Comparison of ENCODE assay signal across 19 cellular contexts in the genomic region with DNA sequence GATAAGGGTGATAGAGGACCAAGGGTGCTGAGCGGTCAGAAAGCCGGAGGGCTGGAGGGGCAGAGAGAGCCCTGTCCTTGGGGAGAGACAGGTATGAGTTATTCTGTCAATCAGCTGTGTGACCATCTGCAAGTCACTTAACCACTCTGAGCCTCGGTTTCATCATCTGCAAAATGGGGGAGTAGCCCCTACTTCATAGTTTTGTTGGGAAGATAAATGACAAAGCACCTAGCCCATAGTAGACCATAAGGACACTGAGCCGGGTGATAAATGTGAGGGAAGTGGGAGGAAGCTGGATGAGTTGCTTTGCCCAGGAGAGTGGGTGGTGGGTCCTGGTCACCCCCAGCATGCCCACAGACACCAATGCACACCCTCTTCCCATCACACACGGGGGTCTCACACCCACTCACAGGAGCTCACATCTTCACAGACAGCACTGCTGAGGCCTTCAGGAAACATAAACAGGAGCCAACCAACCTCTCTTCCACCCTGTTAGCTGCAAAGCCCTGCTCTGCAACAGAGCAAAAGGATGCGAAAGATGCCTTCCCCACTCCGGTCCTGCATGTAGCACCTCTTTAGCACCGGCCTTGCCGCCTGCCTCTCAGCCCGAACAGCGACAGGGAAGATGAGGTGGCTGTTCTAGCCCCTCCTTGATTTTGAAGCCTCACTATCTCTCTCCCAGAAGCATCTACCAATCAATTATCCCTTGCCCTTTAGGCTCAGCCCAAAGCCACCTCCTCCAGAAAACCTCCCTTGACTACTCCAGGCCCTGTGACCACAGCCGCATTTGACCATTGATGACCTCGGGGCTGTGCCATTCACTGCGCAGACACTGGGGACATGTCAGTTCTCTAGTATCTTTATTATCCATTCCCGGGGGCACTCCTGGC. TPM values are rescaled to one million over a fixed set of nuclear protein-coding genes. Genes with fewer than 3 reads are reported as not detected.
A peak's percentile ranks its signal among the peaks of the same experiment; 100 is the strongest.
DNase-seq lines count a peak whose midpoint lies in the region; ATAC-seq and TF ChIP-seq lines count a peak whose summit lies in the region.
"Had no signal": no experiment of that assay in that cellular context is flagged by ENCODE, and none has a peak within 500 bp of the region (broad histone marks: within the 10 kb centered on the region; RNA-seq: fewer than 3 reads in every experiment).

No MANE protein-coding gene starts in this region.

- peaks cover 18% of the 10 kb centered on the region for H3K4me1 ChIP-seq in PC-9 (replicated peaks; ENCODE audit: insufficient read depth)
- peaks cover 7% of the 10 kb centered on the region for H3K4me1 ChIP-seq in colonic mucosa
- H3K4me1 ChIP-seq in prostate gland (replicated peaks), result peaks cover 30% of the 10 kb centered on the region
- no peaks in the 10 kb centered on the region for H3K4me1 ChIP-seq in trophoblast cell (ENCODE audit: control insufficient read depth in 1 of 2, insufficient read depth in 2 of 2, low read length in 2 of 2)
- H3K4me1 ChIP-seq: HAP-1, SJSA1 had no signal

- no peak overlapping the region for H2AK5ac ChIP-seq in trophoblast cell (ENCODE audit: low read length)

- no peak overlapping the region for H2BK12ac ChIP-seq in trophoblast cell (ENCODE audit: low read length)

- H3F3A ChIP-seq in PC-9 (ENCODE audit: insufficient read depth, low read depth), result peaks cover 15% of the 10 kb centered on the region; the same call in 1 of the 2 replicates

- H4K91ac ChIP-seq in trophoblast cell (ENCODE audit: low read depth, low read length), result no peak overlapping the region

- H3K9me3 ChIP-seq in PC-9 (ENCODE audit: insufficient read depth, low read depth), result no peaks in the 10 kb centered on the region
- no peaks in the 10 kb centered on the region for H3K9me3 ChIP-seq in colonic mucosa
- no peaks in the 10 kb centered on the region for H3K9me3 ChIP-seq in prostate gland
- H3K9me3 ChIP-seq in trophoblast cell (ENCODE audit: insufficient read depth, low read depth, low read length), result no peaks in the 10 kb centered on the region
- H3K9me3 ChIP-seq: HAP-1, SJSA1 had no signal

- H4K12ac ChIP-seq in trophoblast cell (ENCODE audit: low read depth, low read length), result no peak overlapping the region

- H2BK5ac ChIP-seq in trophoblast cell (ENCODE audit: low read depth, low read length, poor library complexity), result no peak overlapping the region

- no peak for TF ChIP-seq POLR2A in prostate gland (IDR thresholded peaks at IDR 0.05)

- CTCF ChIA-PET in PC-9 (lab: Charles Lee), result interaction anchor here (1.5 kb wide), 1 partner anchor 23 kb away, joined by 3 read pairs; no protein-coding TSS in a partner anchor

- peak; percentile 36 for DNase-seq in ELF-1 (ENCODE audit: low read depth, low spot score)
- no peak for DNase-seq in PC-9
- DNase-seq in colonic mucosa, result no peak
- no peak for DNase-seq in prostate gland (ENCODE audit: low spot score)
- DNase-seq in left lobe of liver (ENCODE audit: low spot score), result no peak
- no peak for DNase-seq in mesenteric fat pad (ENCODE audit: low spot score)
- no peak for DNase-seq in trophoblast cell
- DNase-seq: ACHN; CD4-positive, alpha-beta T cell; NCI-H1105 treated with DMSO at 0.1 percent for 48 hours; NCI-H1694 treated with DMSO at 0.1 percent for 48 hours; NCI-H2107; NCI-H526; NK-92 treated with Interleukin-12 subunit alpha and Interleukin-12 subunit beta, amount 100 ng/mL, for 24 hours had no signal

- H3K4me3 ChIP-seq in PC-9 (no peak overlapping the region), colonic mucosa (no peak overlapping the region), prostate gland (no peak overlapping the region), trophoblast cell (ENCODE audit: low read depth, low read length) (no peak overlapping the region)
- H3K4me3 ChIP-seq: HAP-1, SJSA1 had no signal

- H2BK120ac ChIP-seq in trophoblast cell (ENCODE audit: insufficient read depth, low read length, poor library complexity), result no peak overlapping the region

- no peak for ATAC-seq in left lobe of liver

- no peak overlapping the region for H3K14ac ChIP-seq in trophoblast cell (ENCODE audit: low read length)

- no peaks in the 10 kb centered on the region for H3K79me1 ChIP-seq in trophoblast cell (ENCODE audit: low read length)

- POLR2A ChIA-PET in PC-9 (lab: Charles Lee; ENCODE audit: unreplicated experiment), result no interaction called here

- H3K18ac ChIP-seq in trophoblast cell (ENCODE audit: low read length), result no peak overlapping the region

- H3K36me3 ChIP-seq in PC-9 (ENCODE audit: low read depth) (no peaks in the 10 kb centered on the region), colonic mucosa (no peaks in the 10 kb centered on the region), prostate gland (no peaks in the 10 kb centered on the region), trophoblast cell (ENCODE audit: control insufficient read depth in 1 of 2, insufficient read depth in 2 of 2, low read length in 2 of 2) (no peaks in the 10 kb centered on the region)
- H3K36me3 ChIP-seq: HAP-1, SJSA1 had no signal

- intact Hi-C loops in PC-9 (cut with micrococcal nuclease; ENCODE audit: unreplicated experiment), result no loop called here
- intact Hi-C loops in colonic mucosa (cut with DNase I), result no loop called here
- intact Hi-C loops in prostate gland (cut with DNase I), result no loop called here

- no peaks in the 10 kb centered on the region for H3K27me3 ChIP-seq in PC-9 (ENCODE audit: insufficient read depth, low read depth)
- no peaks in the 10 kb centered on the region for H3K27me3 ChIP-seq in colonic mucosa
- no peaks in the 10 kb centered on the region for H3K27me3 ChIP-seq in prostate gland (replicated peaks; ENCODE audit: insufficient read depth)
- H3K27me3 ChIP-seq in trophoblast cell (ENCODE audit: insufficient read depth, low read length), result no peaks in the 10 kb centered on the region
- H3K27me3 ChIP-seq: SJSA1 had no signal

- 74% methylated on average over 15 of the region's 15 CpGs for WGBS in prostate gland
- WGBS in trophoblast cell (ENCODE audit: extremely low coverage, insufficient coverage, insufficient read length), result no CpG with 5 or more reads among the region's 15 CpGs

- no peak overlapping the region for H3K4ac ChIP-seq in trophoblast cell (ENCODE audit: low read depth, low read length)

- no TSS peak for BruUV-seq in PC-9 (replicated peaks; lab: Mats Ljungman, UMichigan)

- H3K4me2 ChIP-seq in PC-9 (peak overlapping the region; percentile 41), trophoblast cell (ENCODE audit: low read length) (no peak overlapping the region)

- no peak overlapping the region for H3K23ac ChIP-seq in trophoblast cell (ENCODE audit: low read length)

- no peaks in the 10 kb centered on the region for H3K79me2 ChIP-seq in PC-9 (ENCODE audit: low read depth)
- H3K79me2 ChIP-seq in trophoblast cell (ENCODE audit: control insufficient read depth, insufficient read depth, low read length, poor library complexity), result no peaks in the 10 kb centered on the region

- no peaks in the 10 kb centered on the region for H3K9me2 ChIP-seq in PC-9 (ENCODE audit: insufficient read depth)

- TF ChIP-seq CTCF in PC-9 (conservative IDR thresholded peaks at IDR 0.05) (no peak), colonic mucosa (IDR thresholded peaks at IDR 0.05) (no peak), prostate gland (IDR thresholded peaks at IDR 0.05) (no peak)

- H3K9ac ChIP-seq in colonic mucosa (ENCODE audit: low read depth in 2 of 2, low read length in 2 of 2) (peak overlapping the region in 1 of 2 donors; percentile 72), trophoblast cell (ENCODE audit: low read length) (no peak overlapping the region)

- no peaks in the 10 kb centered on the region for H4K20me1 ChIP-seq in PC-9 (ENCODE audit: insufficient read depth)

- no peak overlapping the region for H4K8ac ChIP-seq in trophoblast cell (ENCODE audit: low read depth, low read length)

- no peak overlapping the region for H3K27ac ChIP-seq in PC-9
- peak overlapping the region; percentile 67 for H3K27ac ChIP-seq in colonic mucosa
- H3K27ac ChIP-seq in prostate gland, result peak overlapping the region; percentile 81 to 84
- H3K27ac ChIP-seq in trophoblast cell (ENCODE audit: low read depth, low read length), result no peak overlapping the region
- H3K27ac ChIP-seq: SJSA1 had no signal

- H2AFZ ChIP-seq in PC-9 (no peak overlapping the region), trophoblast cell (ENCODE audit: insufficient read depth, low read length, poor library complexity) (no peak overlapping the region)

RNA-seq across cellular contexts. Expression of a gene that starts 18.9 kb away (rescaled TPM):
- total RNA-seq in PC-9 (2021) (0.85 and 1.4 TPM in 2 replicates), colonic mucosa (100 to 1,000 TPM in 1 of 2 donors, 10 to 100 TPM in 1; 71.0 to 102 TPM), prostate gland (100 to 1,000 TPM; 165 to 738 TPM), left lobe of liver (0.15 TPM), mesenteric fat pad (0.16 TPM)
- 0.18 and 0.30 TPM in 2 replicates for polyA plus RNA-seq in trophoblast cell (2013)
- total RNA-seq: G401, LHCN-M2, SJSA1 had no signal
- polyA plus RNA-seq: IgD-negative memory B cell had no signal

Comparison
In these comparisons a context has a peak if more than half of its experiments do, and no peak if none do; other contexts are left out.
1. H3K27ac ChIP-seq: peak in colonic mucosa (single experiment) and prostate gland (2 of 2); none in PC-9 (single experiment) and trophoblast cell (single experiment).
2. RNA of a gene that starts 18.9 kb away (total RNA-seq): 165 to 738 TPM in prostate gland and 71.0 to 102 TPM in colonic mucosa; 0.85 to 1.4 TPM in PC-9, 0.16 TPM in mesenteric fat pad (single experiment) and 0.15 TPM in left lobe of liver (single experiment); every median in the first group is over 10 times any median in the second.